ENCODE assay signal across 1 cellular context in genomic region chr17:35021520-35022380, GRCh38.
TF ChIP-seq lines count a peak whose summit lies in the region.

No MANE protein-coding gene starts in this region.

TF ChIP-seq in endothelial cell of umbilical vein, 7 proteins besides CTCF, POLR2A, EP300 and RAD21 (continued from another document):
- TF ChIP-seq MYC (IDR thresholded peaks at IDR 0.05; ENCODE audit: low read depth, low read length): no peak
- TF ChIP-seq GATA2 (IDR thresholded peaks at IDR 0.05; ENCODE audit: insufficient read depth, insufficient read length, low read depth, low read length): no peak
- no peak for TF ChIP-seq MAX (IDR thresholded peaks at IDR 0.05; ENCODE audit: insufficient read depth, insufficient read length)
- no peak for TF ChIP-seq FOS (IDR thresholded peaks at IDR 0.05; ENCODE audit: borderline replicate concordance, insufficient read depth, low read length)
- TF ChIP-seq EZH2 (IDR thresholded peaks at IDR 0.05; ENCODE audit: borderline replicate concordance, low read depth, low read length, severe bottlenecking): no peak
- TF ChIP-seq JUN (IDR thresholded peaks at IDR 0.05; ENCODE audit: borderline replicate concordance, insufficient read depth, insufficient read length, low read depth): no peak
